Comparison of ENCODE assay signal across 21 cellular contexts in genomic region chr18:78319934-78320333, GRCh38.
DNase-seq lines count a peak whose midpoint lies in the region; ATAC-seq, FAIRE-seq and TF ChIP-seq lines count a peak whose summit lies in the region.
"Had no signal": no experiment of that assay in that cellular context is flagged by ENCODE, and none has a peak within 500 bp of the region (broad histone marks: within the 10 kb centered on the region; RNA-seq: fewer than 3 reads in every experiment).

No MANE protein-coding gene starts in this region.

- H3K4me1 ChIP-seq in K562 (replicated peaks in 1 of 2; ENCODE audit: control insufficient read depth in 2 of 2, insufficient read depth in 2 of 2, low read length in 2 of 2): no peaks in the 10 kb centered on the region
- H3K4me1 ChIP-seq: A549; BLaER1 treated with 17β-estradiol and CSF1 and Interleukin-3, amounts not matched to agents 10 nM and 100 nM; Caco-2 had no signal

- TF ChIP-seq EP300 in K562 (IDR thresholded peaks at IDR 0.05; ENCODE audit: low read length): peak; percentile 30; the same call in 1 of the 2 replicates

- BruUV-seq in K562 (replicated peaks; lab: Mats Ljungman, UMichigan): no TSS peak

- no peak overlapping the region for H3K27ac ChIP-seq in K562 (ENCODE audit: extremely low read depth, low read depth, low read length)
- H3K27ac ChIP-seq: 22Rv1; A549; BLaER1 treated with 17β-estradiol and CSF1 and Interleukin-3, amounts not matched to agents 10 nM and 100 nM; C4-2B had no signal

- no peak overlapping the region for H2AFZ ChIP-seq in K562 (ENCODE audit: low read depth, low read length)

- no peaks in the 10 kb centered on the region for H3K9me3 ChIP-seq in K562 (replicated peaks; ENCODE audit: control insufficient read depth, insufficient read depth, low read depth, low read length)
- H3K9me3 ChIP-seq: A549; BLaER1 treated with 17β-estradiol and CSF1 and Interleukin-3, amounts not matched to agents 10 nM and 100 nM; Caco-2 had no signal

- H3K36me3 ChIP-seq in K562 (ENCODE audit: control insufficient read depth, insufficient read depth, low read length): no peaks in the 10 kb centered on the region
- H3K36me3 ChIP-seq: BLaER1 treated with 17β-estradiol and CSF1 and Interleukin-3, amounts not matched to agents 10 nM and 100 nM had no signal

- H3K9ac ChIP-seq in K562 (ENCODE audit: insufficient read depth in 1 of 2, low read depth in 2 of 2, low read length in 2 of 2): no peak overlapping the region
- H3K9ac ChIP-seq: BLaER1 treated with 17β-estradiol and CSF1 and Interleukin-3, amounts not matched to agents 10 nM and 100 nM had no signal

- no peaks in the 10 kb centered on the region for H3K9me1 ChIP-seq in K562 (ENCODE audit: control insufficient read depth, insufficient read depth, low read length)

- intact Hi-C loops in K562 (cut with micrococcal nuclease): no loop called here

- no peak for FAIRE-seq in K562 (lab: Jason Lieb, UNC)
- FAIRE-seq: A549, D721Med, G401.6, GM12891, GM19239 had no signal

- 0% methylated on average over 12 of the region's 13 CpGs for WGBS in K562 (ENCODE audit: insufficient coverage, low coverage, missing lambda C conversion rate)

- in situ Hi-C loops in K562 (cut with MboI): no loop called here

- no peaks in the 10 kb centered on the region for H3K79me2 ChIP-seq in K562 (ENCODE audit: control insufficient read depth, insufficient read depth, low read length)

- no peak overlapping the region for H3K4me2 ChIP-seq in K562 (ENCODE audit: insufficient read depth, low read length)
- H3K4me2 ChIP-seq: A549; BLaER1 treated with 17β-estradiol and CSF1 and Interleukin-3, amounts not matched to agents 10 nM and 100 nM had no signal

- no peak overlapping the region for H3K4me3 ChIP-seq in K562
- H3K4me3 ChIP-seq: A549; BLaER1 treated with 17β-estradiol and CSF1 and Interleukin-3, amounts not matched to agents 10 nM and 100 nM had no signal

- no peaks in the 10 kb centered on the region for H4K20me1 ChIP-seq in K562 (replicated peaks; ENCODE audit: control insufficient read depth, insufficient read depth, low read length)
- H4K20me1 ChIP-seq: BLaER1 treated with 17β-estradiol and CSF1 and Interleukin-3, amounts not matched to agents 10 nM and 100 nM had no signal

- TF ChIP-seq POLR2A in K562 (conservative IDR thresholded peaks at IDR 0.05): no peak

- TF ChIP-seq CTCF in K562 (IDR thresholded peaks at IDR 0.05 in 2 of 3, conservative IDR thresholded peaks at IDR 0.05 in 1 of 3; ENCODE audit: insufficient read depth in 2 of 3, low read depth in 1 of 3, low read length in 3 of 3): no peak

- POLR2A ChIA-PET in K562 (lab: Yijun Ruan, JAX): no interaction called here

- peak; percentile 8 for DNase-seq in DMS153 (lab: John Stamatoyannopoulos, UW)
- peak; percentile 12 for DNase-seq in OCI-M1 (lab: John Stamatoyannopoulos, UW)
- DNase-seq in K562 (ENCODE audit: extremely low read depth in 1 of 4, low spot score in 3 of 4): no peak
- no peak for DNase-seq in cortex of kidney (lab: John Stamatoyannopoulos, UW)
- DNase-seq in NAMALWA (ENCODE audit: low spot score): no peak
- DNase-seq: AML-193; Caco-2; Calu3; CD4-positive, alpha-beta T cell; CD8-positive, alpha-beta T cell; DMS79 treated with DMSO at 0.1 percent for 48 hours; GF-D8 had no signal

- ATAC-seq in K562: peak; percentile 45; the same call in 2 of the 3 replicates
- no peak for ATAC-seq in HG03280 (IDR thresholded peaks at IDR 0.05; ENCODE audit: unreplicated experiment)
- ATAC-seq: A549; CD8-positive, alpha-beta T cell had no signal

- TF ChIP-seq RAD21 in K562 (CRISPR knock-in tag; conservative IDR thresholded peaks at IDR 0.05 in 1 of 2, IDR thresholded peaks at IDR 0.05 in 1 of 2): no peak

- H3K27me3 ChIP-seq in K562 (ENCODE audit: control insufficient read depth in 2 of 2, insufficient read depth in 2 of 2, low read length in 2 of 2): peaks cover 0 to 18% of the 10 kb centered on the region in 2 experiments; a peak in 3 of 5 replicates
- H3K27me3 ChIP-seq: BLaER1 treated with 17β-estradiol and CSF1 and Interleukin-3, amounts not matched to agents 10 nM and 100 nM had no signal

- CTCF ChIA-PET in K562 (lab: Yijun Ruan, JAX; ENCODE audit: low intra/inter-chr PET ratio): no interaction called here

TF ChIP-seq in K562, 482 proteins besides CTCF, POLR2A, EP300 and RAD21 (continues in another document):
- TF ChIP-seq CBX8 (IDR thresholded peaks at IDR 0.05; ENCODE audit: borderline replicate concordance, extremely low read depth, low read depth, low read length, poor library complexity, severe bottlenecking): no peak
- TF ChIP-seq ZFPM2 (CRISPR knock-in tag; IDR thresholded peaks at IDR 0.05): no peak
- TF ChIP-seq SNRNP70 (optimal IDR thresholded peaks at IDR 0.05; ENCODE audit: low read depth, low read length): no peak
- no peak for TF ChIP-seq CHCHD3 (CRISPR knock-in tag; IDR thresholded peaks at IDR 0.05)
- TF ChIP-seq TRIM24 (IDR thresholded peaks at IDR 0.05): peak in 1 of 2 experiments; percentile 47; a peak in 1 of 4 replicates
- no peak for TF ChIP-seq CREB1 (IDR thresholded peaks at IDR 0.05)
- TF ChIP-seq CREB1 (CRISPR knock-in tag; IDR thresholded peaks at IDR 0.05): no peak
- no peak for TF ChIP-seq ZNF75A (CRISPR knock-in tag; IDR thresholded peaks at IDR 0.05)
- no peak for TF ChIP-seq DIDO1 (tag; IDR thresholded peaks at IDR 0.05; ENCODE audit: low read depth)
- no peak for TF ChIP-seq ZNF197 (CRISPR knock-in tag; IDR thresholded peaks at IDR 0.05; ENCODE audit: low read depth)
- TF ChIP-seq KLF10 (CRISPR knock-in tag; IDR thresholded peaks at IDR 0.05): no peak
- TF ChIP-seq SIN3B (IDR thresholded peaks at IDR 0.05; ENCODE audit: low read depth): no peak
- no peak for TF ChIP-seq U2AF2 (optimal IDR thresholded peaks at IDR 0.05; ENCODE audit: low read depth, low read length)
- TF ChIP-seq L3MBTL2 (IDR thresholded peaks at IDR 0.05): 0 out of 2 replicates have a peak, but pooled peaks have one; percentile 13
- TF ChIP-seq ZNF316 (IDR thresholded peaks at IDR 0.05): no peak
- TF ChIP-seq AFF1 (IDR thresholded peaks at IDR 0.05; ENCODE audit: low read depth in 1 of 2, partially characterized antibody in 2 of 2): no peak
- TF ChIP-seq MBD1 (CRISPR knock-in tag; IDR thresholded peaks at IDR 0.05): no peak
- 0 out of 2 replicates have a peak, but pooled peaks have one; percentile 18 for TF ChIP-seq MECOM (CRISPR knock-in tag; IDR thresholded peaks at IDR 0.05)
- TF ChIP-seq RBM15 (IDR thresholded peaks at IDR 0.05; ENCODE audit: insufficient read depth, low read length): no peak
- TF ChIP-seq HINFP (tag; conservative IDR thresholded peaks at IDR 0.05; ENCODE audit: low read depth): no peak

Comparison
In these comparisons a context has a peak if more than half of its experiments do, and no peak if none do; other contexts are left out.
1. DNase-seq: peak in DMS153 (single experiment) and OCI-M1 (single experiment); none in K562 (0 of 4), cortex of kidney (single experiment) and NAMALWA (single experiment).